In the genomic region with DNA sequence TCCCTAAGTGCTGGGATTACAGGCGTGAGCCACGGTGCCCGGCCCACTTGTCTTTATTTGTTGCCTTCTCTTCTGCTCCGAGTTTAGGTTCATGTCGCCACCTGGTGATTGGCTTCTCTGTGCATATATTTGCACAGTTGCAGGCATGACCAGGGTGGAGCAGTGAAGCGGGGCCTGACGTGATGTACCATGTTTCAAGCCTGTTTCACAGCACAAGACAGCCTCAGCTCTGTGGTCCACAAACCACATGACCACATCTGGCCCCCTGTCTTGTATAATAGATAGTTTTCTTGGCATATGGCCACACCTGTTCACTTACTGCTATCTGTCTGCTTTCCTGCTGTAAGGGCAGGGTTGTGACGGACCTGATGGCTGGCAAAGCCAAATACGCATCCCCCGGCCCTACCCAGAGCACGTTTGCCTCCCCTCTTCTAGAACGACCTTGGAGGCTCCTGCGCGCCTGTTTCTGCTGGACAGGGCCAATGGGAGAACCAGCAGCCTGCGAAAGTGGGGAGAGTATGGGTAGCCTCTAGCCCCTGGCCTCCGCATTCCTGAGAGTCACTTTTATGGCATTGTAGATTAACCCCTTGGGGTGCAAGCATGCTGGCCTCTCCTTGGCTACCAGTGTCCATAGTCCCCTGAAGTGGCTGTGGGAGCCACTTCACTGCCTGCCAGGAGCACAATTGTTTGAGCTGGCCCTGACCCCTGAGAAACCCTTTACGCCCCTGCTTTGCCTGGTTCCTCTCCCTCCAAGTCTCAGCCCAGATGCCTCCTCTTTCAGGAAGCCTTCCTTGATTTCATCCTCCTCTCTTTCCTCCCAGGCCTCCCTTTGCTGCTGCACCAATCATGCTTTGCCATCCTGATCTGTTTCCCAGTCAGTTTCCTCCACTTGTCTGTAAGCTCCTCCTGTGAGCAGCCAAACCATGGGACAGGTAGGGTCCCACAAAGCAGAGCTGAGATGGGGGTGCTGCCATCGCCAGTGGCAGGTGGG, we compare ENCODE assay signal across 8 cellular contexts. TPM values are rescaled to one million over a fixed set of nuclear protein-coding genes. Genes with fewer than 3 reads are reported as not detected.
DNase-seq lines count a peak whose midpoint lies in the region; ATAC-seq and TF ChIP-seq lines count a peak whose summit lies in the region.

No MANE protein-coding gene starts in this region.

- H3K4ac ChIP-seq in mesenchymal stem cell (ENCODE audit: low read depth in 1 of 2, low read length in 2 of 2): peak overlapping the region; percentile 6 to 59

- H3K9me3 ChIP-seq in mesenchymal stem cell (ENCODE audit: control insufficient read depth, low read length) (no peaks in the 10 kb centered on the region), smooth muscle cell (replicated peaks; ENCODE audit: low read depth) (no peaks in the 10 kb centered on the region)

- TF ChIP-seq CTCF in brain microvascular endothelial cell (IDR thresholded peaks at IDR 0.05; ENCODE audit: low read depth, low read length, missing control alignments): peak; percentile 49
- no peak for TF ChIP-seq CTCF in smooth muscle cell (IDR thresholded peaks at IDR 0.05; ENCODE audit: borderline replicate concordance, insufficient read depth, poor library complexity, severe bottlenecking)

- in situ Hi-C loops in brain microvascular endothelial cell (cut with HindIII; ENCODE audit: low pct_ligation_motif_present, low sequenced_read_pairs): no loop called here

- peak overlapping the region; percentile 8 for H2BK15ac ChIP-seq in mesenchymal stem cell (ENCODE audit: low read depth, poor library complexity, severe bottlenecking)

- no peak overlapping the region for H2BK5ac ChIP-seq in mesenchymal stem cell (ENCODE audit: low read depth, low read length, poor library complexity, severe bottlenecking)

- H3K23ac ChIP-seq in mesenchymal stem cell (ENCODE audit: low read length in 2 of 2): no peak overlapping the region

- no peak overlapping the region for H2AK5ac ChIP-seq in mesenchymal stem cell (ENCODE audit: low read length, severe bottlenecking)

- no peaks in the 10 kb centered on the region for H4K20me1 ChIP-seq in smooth muscle cell (ENCODE audit: low read depth)

- H3K36me3 ChIP-seq in brain microvascular endothelial cell (replicated peaks) (no peaks in the 10 kb centered on the region), mesenchymal stem cell (ENCODE audit: control insufficient read depth in 1 of 2, insufficient read depth in 2 of 2, low read depth in 1 of 2, low read length in 2 of 2) (no peaks in the 10 kb centered on the region), smooth muscle cell (ENCODE audit: low read depth) (no peaks in the 10 kb centered on the region)

- no peaks in the 10 kb centered on the region for H3K27me3 ChIP-seq in brain microvascular endothelial cell (replicated peaks)
- peaks cover 0 to 33% of the 10 kb centered on the region in 2 experiments for H3K27me3 ChIP-seq in mesenchymal stem cell (ENCODE audit: control insufficient read depth in 1 of 2, insufficient read depth in 1 of 2, low read length in 2 of 2)
- no peaks in the 10 kb centered on the region for H3K27me3 ChIP-seq in smooth muscle cell (ENCODE audit: low read depth)

- peak overlapping the region; percentile 24 for H2BK120ac ChIP-seq in mesenchymal stem cell (ENCODE audit: low read depth, low read length)

- peak overlapping the region; percentile 49 to 70 for H2BK12ac ChIP-seq in mesenchymal stem cell (ENCODE audit: low read length in 2 of 2)

- H3K4me1 ChIP-seq in mesenchymal stem cell (ENCODE audit: control insufficient read depth, insufficient read depth, low read depth, low read length) (peaks cover 45% of the 10 kb centered on the region), smooth muscle cell (ENCODE audit: low read depth) (peaks cover 7% of the 10 kb centered on the region)

- no peaks in the 10 kb centered on the region for H3K79me2 ChIP-seq in smooth muscle cell (ENCODE audit: low read depth)

- H3K9ac ChIP-seq in mesenchymal stem cell (ENCODE audit: low read length) (no peak overlapping the region), smooth muscle cell (ENCODE audit: low read depth) (no peak overlapping the region)

- H3K27ac ChIP-seq in brain microvascular endothelial cell: no peak overlapping the region
- no peak overlapping the region for H3K27ac ChIP-seq in mesenchymal stem cell (ENCODE audit: low read length, poor library complexity, severe bottlenecking)
- H3K27ac ChIP-seq in smooth muscle cell (ENCODE audit: low read depth): no peak overlapping the region

- peak overlapping the region; percentile 45 for H4K8ac ChIP-seq in mesenchymal stem cell (ENCODE audit: low read length)

- H2AFZ ChIP-seq in mesenchymal stem cell (ENCODE audit: low read depth, low read length): no peak overlapping the region
- H2AFZ ChIP-seq in smooth muscle cell (ENCODE audit: low read depth): no peak overlapping the region

- no peak overlapping the region for H3K4me3 ChIP-seq in brain microvascular endothelial cell (ENCODE audit: low read depth, low read length)
- no peak overlapping the region for H3K4me3 ChIP-seq in mesenchymal stem cell (ENCODE audit: insufficient read depth in 1 of 2, low read depth in 1 of 2, low read length in 2 of 2)
- no peak overlapping the region for H3K4me3 ChIP-seq in smooth muscle cell

- no peak overlapping the region for H3K4me2 ChIP-seq in mesenchymal stem cell (ENCODE audit: low read length, poor library complexity, severe bottlenecking)
- H3K4me2 ChIP-seq in smooth muscle cell: no peak overlapping the region

- no peaks in the 10 kb centered on the region for H3K79me1 ChIP-seq in mesenchymal stem cell (replicated peaks; ENCODE audit: low read length, poor library complexity, severe bottlenecking)

- H3F3A ChIP-seq in smooth muscle cell (ENCODE audit: low read depth): no peaks in the 10 kb centered on the region

- peak; percentile 89 for ATAC-seq in GM19467 (IDR thresholded peaks at IDR 0.05; ENCODE audit: unreplicated experiment)
- ATAC-seq in HG03439 (IDR thresholded peaks at IDR 0.05; ENCODE audit: unreplicated experiment): peak; percentile 62

- H3K14ac ChIP-seq in mesenchymal stem cell (ENCODE audit: low read length in 2 of 2): no peak overlapping the region

- DNase-seq in NOMO-1 treated with DMSO at 0.1 percent for 48 hours (lab: John Stamatoyannopoulos, UW; ENCODE audit: unreplicated experiment) (peak; percentile 20), NOMO-1 treated with dmso at 0.1 percent for 144 hours (lab: John Stamatoyannopoulos, UW; ENCODE audit: unreplicated experiment) (no peak), NCI-H526 treated with DMSO at 0.1 percent for 48 hours (lab: John Stamatoyannopoulos, UW) (peak; percentile 9), brain microvascular endothelial cell (peak; percentile 50), mesenchymal stem cell (peak; percentile 82), smooth muscle cell (lab: John Stamatoyannopoulos, UW; ENCODE audit: unreplicated experiment) (no peak)

- H3K18ac ChIP-seq in mesenchymal stem cell (ENCODE audit: low read depth in 1 of 2, low read length in 2 of 2): peak overlapping the region in 1 of 2 experiments; percentile 63

- WGBS in mesenchymal stem cell: 59% methylated on average over 18 of the region's 18 CpGs
- 74% methylated on average over 18 of the region's 18 CpGs for WGBS in smooth muscle cell (ENCODE audit: low lambda C conversion rate)

- peak overlapping the region; percentile 80 for H4K91ac ChIP-seq in mesenchymal stem cell (ENCODE audit: low read length)

RNA-seq across cellular contexts. Expression of gene SH3TC1, which starts 6.0 kb away (rescaled TPM):
- polyA plus RNA-seq in mesenchymal stem cell (2013, experiment 1 of 2): 8.0 TPM
- 7.6 TPM for polyA plus RNA-seq in mesenchymal stem cell (2013, experiment 2 of 2)
- total RNA-seq in smooth muscle cell: 7.8 TPM in 2 replicates
- 12.1 and 17.7 TPM in 2 replicates for polyA plus RNA-seq in smooth muscle cell

RNA-seq across cellular contexts. Expression of gene ABLIM2, which starts 34.4 kb away (rescaled TPM):
- polyA plus RNA-seq in mesenchymal stem cell (2013, experiment 1 of 2): 0.06 TPM
- 0.04 TPM for polyA plus RNA-seq in mesenchymal stem cell (2013, experiment 2 of 2)
- not detected in 2 replicates for total RNA-seq in smooth muscle cell
- polyA plus RNA-seq in smooth muscle cell: 0.08 and 0.30 TPM in 2 replicates

Comparison
In these comparisons a context has a peak if more than half of its experiments do, and no peak if none do; other contexts are left out.
1. DNase-seq: peak in NOMO-1 treated with DMSO at 0.1 percent for 48 hours (single experiment), NCI-H526 treated with DMSO at 0.1 percent for 48 hours (single experiment), brain microvascular endothelial cell (single experiment) and mesenchymal stem cell (single experiment); none in NOMO-1 treated with dmso at 0.1 percent for 144 hours (single experiment) and smooth muscle cell (single experiment).